ENCODE assay signal across 8 cellular contexts in genomic region chr13:73722120-73722519, GRCh38.
DNase-seq lines count a peak whose midpoint lies in the region; ATAC-seq and TF ChIP-seq lines count a peak whose summit lies in the region.

No MANE protein-coding gene starts in this region.

- CTCF ChIA-PET in RWPE1 (lab: Yijun Ruan, JAX) = interaction anchor here (0.6 to 1.8 kb wide), 3 partner anchors 180 to 1498 kb away, joined by 3 to 5 read pairs (median 5); no protein-coding TSS in a partner anchor

- no peak overlapping the region for H3K27ac ChIP-seq in RWPE1

- DNase-seq in AG20443 (ENCODE audit: low spot score) = peak; percentile 10
- peak; percentile 44 for DNase-seq in RWPE1 (ENCODE audit: low spot score)
- DNase-seq in iPS-NIHi7 (ENCODE audit: extremely low spot score) = peak; percentile 22
- DNase-seq in OCI-M2 (lab: John Stamatoyannopoulos, UW; ENCODE audit: unreplicated experiment) = no peak
- DNase-seq in NCI-H2029 (lab: John Stamatoyannopoulos, UW) = no peak
- no peak for DNase-seq in NCI-H1048 (lab: John Stamatoyannopoulos, UW)

- ATAC-seq in GM18505 (IDR thresholded peaks at IDR 0.05; ENCODE audit: unreplicated experiment) = peak; percentile 92
- ATAC-seq in HG02938 (IDR thresholded peaks at IDR 0.05; ENCODE audit: unreplicated experiment) = peak; percentile 95

- POLR2A ChIA-PET in RWPE1 (lab: Yijun Ruan, JAX; ENCODE audit: low non-redundant PET) = no interaction called here

- no peak for TF ChIP-seq POLR2A in GM18505 (IDR thresholded peaks at IDR 0.05; ENCODE audit: borderline replicate concordance, extremely low read depth, insufficient read depth, insufficient read length)

- no peak for TF ChIP-seq CTCF in RWPE1 (conservative IDR thresholded peaks at IDR 0.05; ENCODE audit: low read depth)

Comparison
In these comparisons a context has a peak if more than half of its experiments do, and no peak if none do; other contexts are left out.
1. DNase-seq: peak in AG20443 (single experiment), RWPE1 (single experiment) and iPS-NIHi7 (single experiment); none in OCI-M2 (single experiment), NCI-H2029 (single experiment) and NCI-H1048 (single experiment).